ENCODE assay signal across 27 cellular contexts in the genomic region with DNA sequence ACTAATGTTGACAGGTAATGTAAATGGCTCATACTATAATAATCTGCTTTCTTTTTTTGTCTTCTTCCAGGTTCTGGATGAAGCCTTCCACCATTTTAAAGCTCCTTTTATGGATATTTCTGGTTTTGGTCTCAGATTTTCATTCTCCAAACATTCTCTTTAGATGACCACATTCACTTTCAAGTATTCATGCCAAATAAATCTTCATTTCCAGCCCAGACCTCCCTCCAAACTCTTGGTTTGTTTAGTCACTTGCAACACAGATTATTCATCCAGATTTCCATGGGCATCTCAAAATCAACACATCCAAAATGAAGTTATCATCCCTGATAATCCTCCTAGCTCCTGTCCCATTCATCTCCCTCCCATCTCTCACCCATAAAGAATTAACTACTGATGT. TPM values are rescaled to one million over a fixed set of nuclear protein-coding genes. Genes with fewer than 3 reads are reported as not detected.
DNase-seq lines count a peak whose midpoint lies in the region; TF ChIP-seq lines count a peak whose summit lies in the region.
"Had no signal": no experiment of that assay in that cellular context is flagged by ENCODE, and none has a peak within 500 bp of the region (broad histone marks: within the 10 kb centered on the region; RNA-seq: fewer than 3 reads in every experiment).

No MANE protein-coding gene starts in this region.

- DNase-seq in GM03348 (ENCODE audit: low spot score) (peak; percentile 47), astrocyte of the cerebellum (ENCODE audit: low read depth) (peak; percentile 39), fibroblast of peridontal ligament (ENCODE audit: extremely low read depth) (peak; percentile 93), NCI-H446 treated with DMSO at 0.1 percent for 48 hours (lab: John Stamatoyannopoulos, UW) (no peak), superior temporal gyrus (ENCODE audit: extremely low spot score) (no peak), mesenteric fat pad (ENCODE audit: low spot score) (no peak), NCI-H2227 treated with DMSO at 0.1 percent for 48 hours (lab: John Stamatoyannopoulos, UW) (no peak)
- DNase-seq: activated CD4-positive, alpha-beta T cell treated with anti-CD3 and anti-CD28 coated beads, Interleukin-2, amount 50 U/mL, for 48 hours; activated CD4-positive, CD25-positive, alpha-beta regulatory T cell treated with anti-CD3 and anti-CD28 coated beads, Interleukin-2, amount 50 U/mL, for 72 hours; activated naive CD4-positive, alpha-beta T cell; activated T-cell treated with anti-CD3 and anti-CD28 coated beads, Interleukin-2, amount 50 U/mL, for 72 hours; CD4-positive, alpha-beta T cell; DND-41; erythroblast; lower lobe of right lung; MV-4-11; naive thymus-derived CD8-positive, alpha-beta T cell; NCI-H2107; NCI-H82; nucleus accumbens; SIG-M5; stimulated activated CD4-positive, alpha-beta T cell treated with anti-CD3 and anti-CD28 coated beads, Interleukin-4, amount 100 ng/mL, for 4 hours; transverse colon had no signal

- no peak for TF ChIP-seq CTCF in astrocyte of the cerebellum (IDR thresholded peaks at IDR 0.05; ENCODE audit: low read depth, low read length, missing control alignments)

- in situ Hi-C loops in astrocyte of the cerebellum (cut with HindIII; ENCODE audit: low sequenced_read_pairs): no loop called here

- H3K4me3 ChIP-seq in astrocyte of the cerebellum (ENCODE audit: low read depth, low read length): no peak overlapping the region
- H3K4me3 ChIP-seq: gastroesophageal sphincter, lower lobe of right lung, transverse colon had no signal

RNA-seq across cellular contexts. Expression of a gene that starts 40.3 kb away (rescaled TPM):
- 359 TPM for total RNA-seq in mesenteric fat pad
- total RNA-seq: activated T-cell treated with anti-CD3 and anti-CD28 coated beads, Interleukin-2, amount 50 U/mL, for 72 hours; CD4-positive, alpha-beta T cell; mononuclear cell; naive thymus-derived CD8-positive, alpha-beta T cell; T-helper 2 cell treated with Interferon-gamma antibody and Interleukin-4, amounts not matched to agents 100 ng/mL and 5 ng/mL, for 36 hours had no signal

RNA-seq across cellular contexts. Expression of a gene that starts 48.8 kb away (rescaled TPM):
- not detected for total RNA-seq in mesenteric fat pad
- total RNA-seq: activated T-cell treated with anti-CD3 and anti-CD28 coated beads, Interleukin-2, amount 50 U/mL, for 72 hours; CD4-positive, alpha-beta T cell; mononuclear cell; naive thymus-derived CD8-positive, alpha-beta T cell; NCI-H460; T-helper 2 cell treated with Interferon-gamma antibody and Interleukin-4, amounts not matched to agents 100 ng/mL and 5 ng/mL, for 36 hours had no signal

Comparison
In these comparisons a context has a peak if more than half of its experiments do, and no peak if none do; other contexts are left out.
1. DNase-seq: peak in GM03348 (single experiment), astrocyte of the cerebellum (single experiment) and fibroblast of peridontal ligament (single experiment); none in NCI-H446 treated with DMSO at 0.1 percent for 48 hours (single experiment), superior temporal gyrus (single experiment), mesenteric fat pad (single experiment) and NCI-H2227 treated with DMSO at 0.1 percent for 48 hours (single experiment).